In the genomic region with DNA sequence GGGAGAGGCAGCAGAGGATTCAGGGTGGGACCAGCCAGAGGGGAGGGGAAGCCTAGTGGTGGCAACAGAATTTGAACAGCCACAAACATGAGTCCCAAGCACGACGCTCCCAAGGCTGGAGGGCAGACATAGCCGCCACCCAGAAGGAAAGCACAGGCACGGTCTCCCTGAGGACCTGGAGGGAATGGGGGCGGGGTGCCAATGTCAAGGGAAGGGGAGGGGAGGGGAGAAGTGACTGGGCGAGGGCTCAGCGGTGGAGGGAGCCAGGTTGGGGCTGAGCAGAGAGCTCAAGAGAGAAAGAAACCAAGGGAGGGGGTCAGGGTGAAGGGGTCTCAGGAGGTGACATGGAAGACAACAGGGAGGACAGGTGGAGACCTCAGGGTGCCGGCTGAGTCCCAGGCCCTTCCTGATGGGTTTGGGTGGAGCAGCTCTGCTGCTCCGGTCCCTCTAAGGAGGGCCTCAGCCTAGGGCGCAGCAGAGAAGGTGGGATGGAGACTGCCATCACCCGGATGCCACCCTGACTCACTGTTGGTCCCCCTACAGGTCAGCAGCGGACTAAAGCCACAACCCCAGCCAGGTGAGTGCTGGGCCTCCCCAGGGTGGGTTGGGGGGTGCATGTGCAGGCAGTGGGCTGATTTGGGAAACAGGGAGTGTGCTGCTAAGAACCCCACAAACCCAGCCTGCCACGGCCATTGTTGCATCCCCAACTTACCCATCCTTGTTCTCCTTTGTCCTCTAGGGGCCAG, we compare ENCODE assay signal across 17 cellular contexts. TPM values are rescaled to one million over a fixed set of nuclear protein-coding genes. Genes with fewer than 3 reads are reported as not detected.
DNase-seq lines count a peak whose midpoint lies in the region; ATAC-seq and TF ChIP-seq lines count a peak whose summit lies in the region.
"Had no signal": no experiment of that assay in that cellular context is flagged by ENCODE, and none has a peak within 500 bp of the region (broad histone marks: within the 10 kb centered on the region; RNA-seq: fewer than 3 reads in every experiment).

No MANE protein-coding gene starts in this region.

- no peaks in the 10 kb centered on the region; the same call in 1 of the 2 replicates for H3K27me3 ChIP-seq in H7 (ENCODE audit: control insufficient read depth, insufficient read depth, low read length)
- H3K27me3 ChIP-seq: cardiac muscle cell, left lung had no signal

- intact Hi-C loops in natural killer cell (cut with micrococcal nuclease): loop anchor here (5.0 kb wide), 1 partner anchor 60 kb away; no protein-coding TSS in a partner anchor

- H3K9me3 Mint-ChIP-seq in T-helper 2 cell treated with Interferon-gamma antibody and Interleukin-4, amounts not matched to agents 5 μg/mL and 100 μg/mL, for 36 hours: no peaks in the 10 kb centered on the region
- no peaks in the 10 kb centered on the region for H3K9me3 Mint-ChIP-seq in activated T-helper 17 cell treated with anti-CD3 and anti-CD28 coated beads, Interleukin-2, amount 50 U/mL, for 72 hours
- H3K9me3 Mint-ChIP-seq in natural killer cell: no peaks in the 10 kb centered on the region

- peaks cover 47% of the 10 kb centered on the region for H3K27me3 Mint-ChIP-seq in T-helper 2 cell treated with Interferon-gamma antibody and Interleukin-4, amounts not matched to agents 5 μg/mL and 100 μg/mL, for 36 hours (ENCODE audit: low read depth)
- H3K27me3 Mint-ChIP-seq in activated T-helper 17 cell treated with anti-CD3 and anti-CD28 coated beads, Interleukin-2, amount 50 U/mL, for 72 hours: peaks cover 11% of the 10 kb centered on the region
- no peaks in the 10 kb centered on the region for H3K27me3 Mint-ChIP-seq in natural killer cell (ENCODE audit: low read depth in 2 of 2)

- H3K36me3 ChIP-seq in H7 (replicated peaks; ENCODE audit: control insufficient read depth, insufficient read depth, low read length): no peaks in the 10 kb centered on the region
- H3K36me3 ChIP-seq: cardiac muscle cell, HAP-1, SJSA1 had no signal

- H3K36me3 Mint-ChIP-seq in T-helper 2 cell treated with Interferon-gamma antibody and Interleukin-4, amounts not matched to agents 5 μg/mL and 100 μg/mL, for 36 hours (ENCODE audit: low read depth): no peaks in the 10 kb centered on the region
- H3K36me3 Mint-ChIP-seq in activated T-helper 17 cell treated with anti-CD3 and anti-CD28 coated beads, Interleukin-2, amount 50 U/mL, for 72 hours (ENCODE audit: low read depth): no peaks in the 10 kb centered on the region
- H3K36me3 Mint-ChIP-seq in natural killer cell: no peaks in the 10 kb centered on the region

- DNase-seq in T-helper 2 cell treated with Interferon-gamma antibody and Interleukin-4, amounts not matched to agents 5 μg/mL and 100 μg/mL, for 36 hours (ENCODE audit: low spot score): no peak
- DNase-seq in T-helper 2 cell: no peak
- DNase-seq in H7: peak; percentile 54
- no peak for DNase-seq in natural killer cell
- no peak for DNase-seq in mesenteric fat pad (ENCODE audit: low spot score)
- DNase-seq in activated CD8-positive, alpha-beta memory T cell treated with anti-CD3 and anti-CD28 coated beads, Interleukin-2, amount 50 U/mL, for 48 hours: no peak
- DNase-seq: ACHN, hypothalamus, left lung, NCI-H526, occipital lobe had no signal

- H3K4me3 ChIP-seq in H7 (ENCODE audit: insufficient read depth, low read depth, low read length): no peak overlapping the region
- H3K4me3 ChIP-seq: cardiac muscle cell, HAP-1, left lung, SJSA1 had no signal

- ATAC-seq in activated T-helper 17 cell treated with anti-CD3 and anti-CD28 coated beads, Interleukin-2, amount 50 U/mL, for 72 hours (replicated peaks): no peak
- ATAC-seq in natural killer cell: no peak
- ATAC-seq in GM19455 (IDR thresholded peaks at IDR 0.05; ENCODE audit: unreplicated experiment): no peak

- peak overlapping the region; percentile 88 for H3K27ac Mint-ChIP-seq in T-helper 2 cell treated with Interferon-gamma antibody and Interleukin-4, amounts not matched to agents 5 μg/mL and 100 μg/mL, for 36 hours
- H3K27ac Mint-ChIP-seq in activated T-helper 17 cell treated with anti-CD3 and anti-CD28 coated beads, Interleukin-2, amount 50 U/mL, for 72 hours: peak overlapping the region; percentile 91
- peak overlapping the region; percentile 94 to 98 for H3K27ac Mint-ChIP-seq in natural killer cell

- no peak for TF ChIP-seq CTCF in natural killer cell (IDR thresholded peaks at IDR 0.05)

- H3K4me1 Mint-ChIP-seq in T-helper 2 cell treated with Interferon-gamma antibody and Interleukin-4, amounts not matched to agents 5 μg/mL and 100 μg/mL, for 36 hours (ENCODE audit: low read depth): peaks cover 16% of the 10 kb centered on the region
- H3K4me1 Mint-ChIP-seq in activated T-helper 17 cell treated with anti-CD3 and anti-CD28 coated beads, Interleukin-2, amount 50 U/mL, for 72 hours: peaks cover 26% of the 10 kb centered on the region
- H3K4me1 Mint-ChIP-seq in natural killer cell: peaks cover 22 to 28% of the 10 kb centered on the region in 2 donors

- H3K4me3 Mint-ChIP-seq in T-helper 2 cell treated with Interferon-gamma antibody and Interleukin-4, amounts not matched to agents 5 μg/mL and 100 μg/mL, for 36 hours: peak overlapping the region; percentile 68
- H3K4me3 Mint-ChIP-seq in activated T-helper 17 cell treated with anti-CD3 and anti-CD28 coated beads, Interleukin-2, amount 50 U/mL, for 72 hours: peak overlapping the region; percentile 74
- no peak overlapping the region for H3K4me3 Mint-ChIP-seq in natural killer cell

RNA-seq across cellular contexts. Expression of a gene that starts 24.2 kb away (rescaled TPM):
- 0.28 and 1.6 TPM in 2 replicates for total RNA-seq in H7 (2014; rRNA removed; shearing (Covaris generic))
- 1 to 10 TPM; 2.7 to 7.0 TPM for total RNA-seq in activated T-helper 17 cell treated with anti-CD3 and anti-CD28 coated beads, Interleukin-2, amount 50 U/mL, for 72 hours
- total RNA-seq in natural killer cell (10 to 100 TPM; 18.8 to 38.8 (median 29.4) TPM), mesenteric fat pad (14.5 TPM)
- total RNA-seq: epithelial cell of proximal tubule had no signal

RNA-seq across cellular contexts. Expression of a gene that starts 31.0 kb away (rescaled TPM):
- 0.87 and 1.6 TPM in 2 replicates for total RNA-seq in H7 (2014; rRNA removed; shearing (Covaris generic))
- total RNA-seq in activated T-helper 17 cell treated with anti-CD3 and anti-CD28 coated beads, Interleukin-2, amount 50 U/mL, for 72 hours: 1 to 10 TPM; 3.1 to 3.8 TPM
- 1 to 10 TPM; 5.6 to 7.8 (median 7.2) TPM for total RNA-seq in natural killer cell
- 3.2 TPM for total RNA-seq in mesenteric fat pad

RNA-seq across cellular contexts. Expression of a gene that starts 32.1 kb away (rescaled TPM):
- 47.1 and 50.5 TPM in 2 replicates for total RNA-seq in H7 (2014; rRNA removed; shearing (Covaris generic))
- 10 to 100 TPM; 59.5 to 65.2 TPM for total RNA-seq in activated T-helper 17 cell treated with anti-CD3 and anti-CD28 coated beads, Interleukin-2, amount 50 U/mL, for 72 hours
- 10 to 100 TPM; 48.1 to 54.9 (median 54.1) TPM for total RNA-seq in natural killer cell
- total RNA-seq in mesenteric fat pad: 25.9 TPM

RNA-seq across cellular contexts. Expression of a gene that starts 38.8 kb away (rescaled TPM):
- total RNA-seq in H7 (2014; rRNA removed; shearing (Covaris generic)): 96.6 and 97.8 TPM in 2 replicates
- 10 to 100 TPM; 51.2 to 63.6 TPM for total RNA-seq in activated T-helper 17 cell treated with anti-CD3 and anti-CD28 coated beads, Interleukin-2, amount 50 U/mL, for 72 hours
- 10 to 100 TPM; 41.0 to 45.1 (median 44.7) TPM for total RNA-seq in natural killer cell
- 24.8 TPM for total RNA-seq in mesenteric fat pad

RNA-seq across cellular contexts. Expression of a gene that starts 39.6 kb away (rescaled TPM):
- total RNA-seq in H7 (2014; rRNA removed; shearing (Covaris generic)): 18.6 and 25.6 TPM in 2 replicates
- total RNA-seq in activated T-helper 17 cell treated with anti-CD3 and anti-CD28 coated beads, Interleukin-2, amount 50 U/mL, for 72 hours: 10 to 100 TPM; 36.5 to 63.4 TPM
- total RNA-seq in natural killer cell (100 to 1,000 TPM; 143 to 206 (median 157) TPM), mesenteric fat pad (32.1 TPM)
